1 cellular context compared by ENCODE assay signal in genomic region chr9:69283003-69283402, GRCh38.
TF ChIP-seq lines count a peak whose summit lies in the region.

No MANE protein-coding gene starts in this region.

TF ChIP-seq in WTC11, 78 proteins besides CTCF, POLR2A, EP300 and RAD21 (continued from another document):
- TF ChIP-seq FOXP4 (CRISPR knock-in tag; IDR thresholded peaks at IDR 0.05) (peak; percentile 67; the same call in 1 of the 2 replicates), ZNF671 (CRISPR knock-in tag; IDR thresholded peaks at IDR 0.05) (no peak), FOXK1 (CRISPR knock-in tag; IDR thresholded peaks at IDR 0.05) (no peak), E2F4 (CRISPR knock-in tag; IDR thresholded peaks at IDR 0.05; ENCODE audit: borderline replicate concordance, low read depth) (no peak), ZNF232 (CRISPR knock-in tag; IDR thresholded peaks at IDR 0.05) (no peak), ZBTB43 (CRISPR knock-in tag; IDR thresholded peaks at IDR 0.05) (no peak), JAZF1 (CRISPR knock-in tag; IDR thresholded peaks at IDR 0.05) (no peak), ZBTB21 (CRISPR knock-in tag; IDR thresholded peaks at IDR 0.05; ENCODE audit: borderline replicate concordance) (no peak), SMAD3 (CRISPR knock-in tag; IDR thresholded peaks at IDR 0.05; ENCODE audit: borderline replicate concordance) (no peak), MXD4 (CRISPR knock-in tag; IDR thresholded peaks at IDR 0.05; ENCODE audit: borderline replicate concordance) (peak; percentile 54; the same call in 1 of the 2 replicates)
- TF ChIP-seq, protein P1, sequence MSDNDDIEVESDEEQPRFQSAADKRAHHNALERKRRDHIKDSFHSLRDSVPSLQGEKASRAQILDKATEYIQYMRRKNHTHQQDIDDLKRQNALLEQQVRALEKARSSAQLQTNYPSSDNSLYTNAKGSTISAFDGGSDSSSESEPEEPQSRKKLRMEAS (CRISPR knock-in tag; IDR thresholded peaks at IDR 0.05), result no peak
- TF ChIP-seq, protein P2, sequence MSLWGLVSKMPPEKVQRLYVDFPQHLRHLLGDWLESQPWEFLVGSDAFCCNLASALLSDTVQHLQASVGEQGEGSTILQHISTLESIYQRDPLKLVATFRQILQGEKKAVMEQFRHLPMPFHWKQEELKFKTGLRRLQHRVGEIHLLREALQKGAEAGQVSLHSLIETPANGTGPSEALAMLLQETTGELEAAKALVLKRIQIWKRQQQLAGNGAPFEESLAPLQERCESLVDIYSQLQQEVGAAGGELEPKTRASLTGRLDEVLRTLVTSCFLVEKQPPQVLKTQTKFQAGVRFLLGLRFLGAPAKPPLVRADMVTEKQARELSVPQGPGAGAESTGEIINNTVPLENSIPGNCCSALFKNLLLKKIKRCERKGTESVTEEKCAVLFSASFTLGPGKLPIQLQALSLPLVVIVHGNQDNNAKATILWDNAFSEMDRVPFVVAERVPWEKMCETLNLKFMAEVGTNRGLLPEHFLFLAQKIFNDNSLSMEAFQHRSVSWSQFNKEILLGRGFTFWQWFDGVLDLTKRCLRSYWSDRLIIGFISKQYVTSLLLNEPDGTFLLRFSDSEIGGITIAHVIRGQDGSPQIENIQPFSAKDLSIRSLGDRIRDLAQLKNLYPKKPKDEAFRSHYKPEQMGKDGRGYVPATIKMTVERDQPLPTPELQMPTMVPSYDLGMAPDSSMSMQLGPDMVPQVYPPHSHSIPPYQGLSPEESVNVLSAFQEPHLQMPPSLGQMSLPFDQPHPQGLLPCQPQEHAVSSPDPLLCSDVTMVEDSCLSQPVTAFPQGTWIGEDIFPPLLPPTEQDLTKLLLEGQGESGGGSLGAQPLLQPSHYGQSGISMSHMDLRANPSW (CRISPR knock-in tag; conservative IDR thresholded peaks at IDR 0.05; ENCODE audit: low read depth), result no peak
